In genomic region chr3:124577494-124578167, GRCh38 we compare ENCODE assay signal across 17 cellular contexts.
A peak's percentile ranks its signal among the peaks of the same experiment; 100 is the strongest.
DNase-seq lines count a peak whose midpoint lies in the region; ATAC-seq lines count a peak whose summit lies in the region.
"Had no signal": no experiment of that assay in that cellular context is flagged by ENCODE, and none has a peak within 500 bp of the region (broad histone marks: within the 10 kb centered on the region; RNA-seq: fewer than 3 reads in every experiment).

No MANE protein-coding gene starts in this region.

- peak overlapping the region; percentile 41 for H3K27ac ChIP-seq in skeletal muscle tissue (ENCODE audit: low read depth, low read length)
- H3K27ac ChIP-seq: BLaER1, KMS-11, left ventricle myocardium inferior had no signal

- ATAC-seq in GM18909 (IDR thresholded peaks at IDR 0.05; ENCODE audit: poor library complexity, unreplicated experiment) (peak; percentile 62), GM21786 (IDR thresholded peaks at IDR 0.05; ENCODE audit: unreplicated experiment) (peak; percentile 66), HG03280 (IDR thresholded peaks at IDR 0.05; ENCODE audit: unreplicated experiment) (peak; percentile 74)
- ATAC-seq: HCT116 had no signal

- no peak for DNase-seq in SHP77 (lab: John Stamatoyannopoulos, UW)
- no peak for DNase-seq in activated CD4-positive, alpha-beta T cell treated with anti-CD3 and anti-CD28 coated beads, Interleukin-2, amount 50 U/mL, for 4 hours
- DNase-seq in activated CD4-positive, alpha-beta T cell treated with anti-CD3 and anti-CD28 coated beads for 4 hours, result no peak
- DNase-seq: activated CD4-positive, alpha-beta T cell treated with anti-CD3 and anti-CD28 coated beads, Interleukin-2, amount 10 ng/mL, durations not matched to agents 7 days and 5 days; activated T-cell treated with anti-CD3 and anti-CD28 coated beads, Interleukin-2, amount 50 U/mL, for 48 hours; caudate nucleus; left ventricle myocardium inferior; NCI-H1417; stimulated activated CD4-positive, alpha-beta T cell treated with anti-CD3 and anti-CD28 coated beads, Interleukin-12 subunit alpha, Interleukin-12 subunit beta, amount 100 ng/mL, for 4 hours; T1000 had no signal

- no peaks in the 10 kb centered on the region for H3K9me3 ChIP-seq in skeletal muscle tissue (ENCODE audit: control insufficient read depth in 3 of 3, low read length in 3 of 3)
- H3K9me3 ChIP-seq: BLaER1, left ventricle myocardium inferior had no signal

- no peaks in the 10 kb centered on the region for H3K36me3 ChIP-seq in skeletal muscle tissue (ENCODE audit: control insufficient read depth in 3 of 3, insufficient read depth in 3 of 3, low read length in 3 of 3)
- H3K36me3 ChIP-seq: BLaER1, left ventricle myocardium inferior had no signal

- no peaks in the 10 kb centered on the region for H3K27me3 ChIP-seq in skeletal muscle tissue (ENCODE audit: control insufficient read depth in 3 of 3, insufficient read depth in 3 of 3, low read length in 3 of 3)
- H3K27me3 ChIP-seq: BLaER1 had no signal

- H3K4me1 ChIP-seq in skeletal muscle tissue (ENCODE audit: control insufficient read depth in 3 of 3, insufficient read depth in 3 of 3, low read length in 3 of 3), result peaks cover 11 to 21% (median 14%) of the 10 kb centered on the region in 3 donors

- no peak overlapping the region for H3K4me3 ChIP-seq in skeletal muscle tissue (ENCODE audit: low read length in 3 of 3)
- H3K4me3 ChIP-seq: BLaER1, left ventricle myocardium inferior had no signal

- H3K9ac ChIP-seq in skeletal muscle tissue (ENCODE audit: low read depth in 1 of 3, low read length in 3 of 3), result no peak overlapping the region
- H3K9ac ChIP-seq: BLaER1, KMS-11 had no signal
